ENCODE assay signal across 17 cellular contexts in genomic region chr19:10660346-10660745, GRCh38. TPM values are rescaled to one million over a fixed set of nuclear protein-coding genes. Genes with fewer than 3 reads are reported as not detected.
DNase-seq lines count a peak whose midpoint lies in the region; ATAC-seq and TF ChIP-seq lines count a peak whose summit lies in the region.
"Had no signal": no experiment of that assay in that cellular context is flagged by ENCODE, and none has a peak within 500 bp of the region (broad histone marks: within the 10 kb centered on the region; RNA-seq: fewer than 3 reads in every experiment).

No MANE protein-coding gene starts in this region.

- H3K56ac ChIP-seq in mesendoderm (ENCODE audit: low read length) = no peak overlapping the region

- H3K18ac ChIP-seq in mesendoderm (ENCODE audit: low read length) = no peak overlapping the region

- peaks cover 42% of the 10 kb centered on the region for H3F3A ChIP-seq in DOHH2 (ENCODE audit: control insufficient read depth, insufficient read depth)
- H3F3A ChIP-seq in Loucy (ENCODE audit: low read depth) = no peaks in the 10 kb centered on the region

- H3K36me3 Mint-ChIP-seq in brain = peaks cover 60% of the 10 kb centered on the region
- peaks cover 7% of the 10 kb centered on the region for H3K36me3 Mint-ChIP-seq in osteocyte (ENCODE audit: unreplicated experiment)

- H2BK5ac ChIP-seq in mesendoderm (ENCODE audit: low read length) = no peak overlapping the region

- H3K9me3 Mint-ChIP-seq in brain (no peaks in the 10 kb centered on the region), osteocyte (ENCODE audit: unreplicated experiment) (no peaks in the 10 kb centered on the region)

- DNase-seq in osteocyte (ENCODE audit: extremely low spot score, unreplicated experiment) (no peak), mesendoderm (no peak)
- no peak for DNase-seq in stimulated activated CD4-positive, alpha-beta T cell treated with anti-CD3 and anti-CD28 coated beads, Interleukin-12 subunit alpha, Interleukin-12 subunit beta, amount 100 ng/mL, for 4 hours
- DNase-seq: cerebellar nuclear complex, GF-D8, NCI-H1694 treated with DMSO at 0.1 percent for 48 hours, NCI-H446 treated with DMSO at 0.1 percent for 48 hours, small intestine, stomach had no signal

- H2AFZ ChIP-seq in Loucy (ENCODE audit: low read length) = no peak overlapping the region
- H2AFZ ChIP-seq: parathyroid adenoma, PC-9 had no signal

- no peak overlapping the region for H4K8ac ChIP-seq in mesendoderm (ENCODE audit: low read depth, low read length)

- ATAC-seq in HG03521 (IDR thresholded peaks at IDR 0.05; ENCODE audit: unreplicated experiment) = no peak
- ATAC-seq: heart left ventricle, SK-N-SH treated with all-trans-retinoic acid at 6 μM for 48 hours had no signal

- H3K4me3 ChIP-seq in DOHH2 (ENCODE audit: low read length) = peak overlapping the region; percentile 76
- H3K4me3 ChIP-seq in Loucy (ENCODE audit: low read length, poor library complexity, severe bottlenecking) = peak overlapping the region; percentile 48
- H3K4me3 ChIP-seq in mesendoderm (ENCODE audit: low read length) = no peak overlapping the region
- H3K4me3 ChIP-seq: heart left ventricle, PC-9, stomach had no signal

- H3K4ac ChIP-seq in mesendoderm (ENCODE audit: low read depth, low read length) = no peak overlapping the region

- H4K20me1 ChIP-seq in DOHH2 (ENCODE audit: control insufficient read depth, insufficient read depth, low read depth, low read length) (peaks cover 40% of the 10 kb centered on the region), Loucy (ENCODE audit: insufficient read depth, low read length, poor library complexity, severe bottlenecking) (peaks cover 90% of the 10 kb centered on the region)

- H3K9me2 ChIP-seq in DOHH2 (replicated peaks; ENCODE audit: control insufficient read depth, low read length) (no peaks in the 10 kb centered on the region), Loucy (replicated peaks; ENCODE audit: low read depth, low read length) (no peaks in the 10 kb centered on the region)

- WGBS in mesendoderm (ENCODE audit: extremely low coverage, insufficient coverage, low lambda C conversion rate) = no CpG with 5 or more reads among the region's 5 CpGs

- no peak overlapping the region for H2AK5ac ChIP-seq in mesendoderm (ENCODE audit: low read length)

- H3K79me1 ChIP-seq in mesendoderm (ENCODE audit: low read length) = no peaks in the 10 kb centered on the region

- H3K4me1 ChIP-seq in DOHH2 (ENCODE audit: control insufficient read depth, low read length) (peaks cover 89% of the 10 kb centered on the region), Loucy (ENCODE audit: insufficient read depth, low read length, poor library complexity, severe bottlenecking) (peaks cover 60% of the 10 kb centered on the region), mesendoderm (ENCODE audit: control insufficient read depth, low read depth, low read length) (peaks cover 2% of the 10 kb centered on the region)

- no peak overlapping the region for H3K9ac ChIP-seq in Loucy (ENCODE audit: low read depth, low read length, poor library complexity, severe bottlenecking)
- no peak overlapping the region for H3K9ac ChIP-seq in mesendoderm (ENCODE audit: low read length)
- H3K9ac ChIP-seq: parathyroid adenoma had no signal

- H3K36me3 ChIP-seq in DOHH2 (ENCODE audit: control insufficient read depth, low read length) (peaks cover 76% of the 10 kb centered on the region), Loucy (ENCODE audit: insufficient read depth, low read length) (peaks cover 30% of the 10 kb centered on the region), mesendoderm (ENCODE audit: control insufficient read depth, insufficient read depth, low read length) (peaks cover 3% of the 10 kb centered on the region)

- H3K27me3 Mint-ChIP-seq in brain (peaks cover 9% of the 10 kb centered on the region), osteocyte (ENCODE audit: unreplicated experiment) (no peaks in the 10 kb centered on the region)

- H3K9me3 ChIP-seq in DOHH2 (ENCODE audit: control insufficient read depth, insufficient read depth, low read length) (no peaks in the 10 kb centered on the region), Loucy (ENCODE audit: insufficient read depth, low read depth, low read length) (no peaks in the 10 kb centered on the region)
- H3K9me3 ChIP-seq: heart left ventricle, stomach had no signal

- H3K27ac ChIP-seq in DOHH2 (ENCODE audit: low read depth, low read length) (peak overlapping the region; percentile 95), mesendoderm (ENCODE audit: low read depth, low read length) (no peak overlapping the region)
- H3K27ac ChIP-seq: heart left ventricle, parathyroid adenoma, PC-9, stomach had no signal

- H2BK15ac ChIP-seq in mesendoderm (replicated peaks; ENCODE audit: low read depth) = no peak overlapping the region

- no peak overlapping the region for H2BK120ac ChIP-seq in mesendoderm (ENCODE audit: low read depth, low read length)

- TF ChIP-seq CTCF in DOHH2 (IDR thresholded peaks at IDR 0.05; ENCODE audit: low read depth, low read length, poor library complexity, severe bottlenecking) (no peak), Loucy (conservative IDR thresholded peaks at IDR 0.05; ENCODE audit: low read length) (no peak), brain (conservative IDR thresholded peaks at IDR 0.05) (no peak), osteocyte (IDR thresholded peaks at IDR 0.05) (no peak)

- H3K4me1 Mint-ChIP-seq in brain (peaks cover 82% of the 10 kb centered on the region), osteocyte (ENCODE audit: unreplicated experiment) (peaks cover 41% of the 10 kb centered on the region)

- H3K23ac ChIP-seq in mesendoderm (ENCODE audit: low read length) = no peak overlapping the region

- H3K4me2 ChIP-seq in DOHH2 (ENCODE audit: low read length) = peak overlapping the region; percentile 98
- H3K4me2 ChIP-seq in Loucy (ENCODE audit: low read depth, low read length, poor library complexity, severe bottlenecking) = peak overlapping the region; percentile 63
- no peak overlapping the region for H3K4me2 ChIP-seq in mesendoderm (ENCODE audit: low read length)
- H3K4me2 ChIP-seq: PC-9 had no signal

- H3K27ac Mint-ChIP-seq in brain = peak overlapping the region in 4 of 5 experiments; percentile 30 to 84 (median 45)
- H3K27ac Mint-ChIP-seq in osteocyte (ENCODE audit: unreplicated experiment) = peak overlapping the region; percentile 57

- H3K27me3 ChIP-seq in DOHH2 (ENCODE audit: control insufficient read depth, low read length) (no peaks in the 10 kb centered on the region), Loucy (ENCODE audit: insufficient read depth, low read length, poor library complexity, severe bottlenecking) (no peaks in the 10 kb centered on the region), mesendoderm (ENCODE audit: insufficient read depth, low read length, poor library complexity) (no peaks in the 10 kb centered on the region)
- H3K27me3 ChIP-seq: heart left ventricle, stomach had no signal

- no peak overlapping the region for H4K5ac ChIP-seq in mesendoderm (ENCODE audit: low read length)

- H3K79me2 ChIP-seq in DOHH2 (ENCODE audit: control insufficient read depth, low read length) (peaks cover 100% of the 10 kb centered on the region), Loucy (ENCODE audit: insufficient read depth, low read length) (peaks cover 100% of the 10 kb centered on the region), mesendoderm (ENCODE audit: control insufficient read depth, insufficient read depth, low read length) (peaks cover 99% of the 10 kb centered on the region)

- H3K4me3 Mint-ChIP-seq in brain (peak overlapping the region in 3 of 5 experiments; percentile 4 to 61 (median 21)), osteocyte (ENCODE audit: unreplicated experiment) (no peak overlapping the region)

RNA-seq across cellular contexts. Expression of gene ILF3, which starts 6.2 kb away (rescaled TPM):
- polyA plus RNA-seq in brain (ENCODE audit: insufficient read depth, low read depth, low replicate concordance) = 261 TPM
- total RNA-seq in osteocyte = 223 and 231 TPM in 2 replicates
- 413 TPM for polyA plus RNA-seq in mesendoderm (2013, experiment 1 of 2)
- 408 TPM for polyA plus RNA-seq in mesendoderm (2013, experiment 2 of 2)

RNA-seq across cellular contexts. Expression of gene SLC44A2, which starts 35.0 kb away (rescaled TPM):
- 143 TPM for polyA plus RNA-seq in brain (ENCODE audit: insufficient read depth, low read depth, low replicate concordance)
- 225 and 233 TPM in 2 replicates for total RNA-seq in osteocyte
- polyA plus RNA-seq in mesendoderm (2013, experiment 1 of 2) = 93.4 TPM
- polyA plus RNA-seq in mesendoderm (2013, experiment 2 of 2) = 90.6 TPM

RNA-seq across cellular contexts. Expression of gene QTRT1, which starts 40.9 kb away (rescaled TPM):
- polyA plus RNA-seq in brain (ENCODE audit: insufficient read depth, low read depth, low replicate concordance) = 23.5 TPM
- total RNA-seq in osteocyte = 56.3 and 57.7 TPM in 2 replicates
- polyA plus RNA-seq in mesendoderm (2013, experiment 1 of 2) = 29.5 TPM
- 28.5 TPM for polyA plus RNA-seq in mesendoderm (2013, experiment 2 of 2)

RNA-seq across cellular contexts. Expression of gene DNM2, which starts 57.5 kb away (rescaled TPM):
- 134 TPM for polyA plus RNA-seq in brain (ENCODE audit: insufficient read depth, low read depth, low replicate concordance)
- total RNA-seq in osteocyte = 157 and 163 TPM in 2 replicates
- polyA plus RNA-seq in mesendoderm (2013, experiment 1 of 2) = 61.4 TPM
- polyA plus RNA-seq in mesendoderm (2013, experiment 2 of 2) = 60.6 TPM
